Comparison of ENCODE assay signal across 13 cellular contexts in genomic region chr4:89558147-89558546, GRCh38.
A peak's percentile ranks its signal among the peaks of the same experiment; 100 is the strongest.
DNase-seq lines count a peak whose midpoint lies in the region; ATAC-seq and TF ChIP-seq lines count a peak whose summit lies in the region.
"Had no signal": no experiment of that assay in that cellular context is flagged by ENCODE, and none has a peak within 500 bp of the region (broad histone marks: within the 10 kb centered on the region; RNA-seq: fewer than 3 reads in every experiment).

No MANE protein-coding gene starts in this region.

- H3K4me3 Mint-ChIP-seq in stimulated activated naive B cell treated with anti-CD40 and anti-IgM and Interleukin-4, amounts not matched to agents 10 μg/mL and 1 μg/mL and 100 μg/mL, for 72 hours = no peak overlapping the region
- H3K4me3 Mint-ChIP-seq: immature natural killer cell had no signal

- DNase-seq in NCI-H748 (lab: John Stamatoyannopoulos, UW; ENCODE audit: unreplicated experiment) = peak; percentile 24
- DNase-seq in NCI-H748 treated with DMSO at 0.1 percent for 48 hours (lab: John Stamatoyannopoulos, UW) = no peak
- peak; percentile 18 for DNase-seq in NAMALWA (ENCODE audit: low spot score)
- peak in 1 of 2 donors; percentile 23 for DNase-seq in cardiac fibroblast (ENCODE audit: low read depth in 2 of 2)
- peak; percentile 43 for DNase-seq in renal cortical epithelial cell (ENCODE audit: low read depth)
- DNase-seq in stimulated activated naive B cell treated with anti-CD40 and anti-IgM and Interleukin-4, amounts not matched to agents 10 μg/mL and 1 μg/mL and 100 μg/mL, for 72 hours = no peak
- DNase-seq in stimulated activated CD8-positive, alpha-beta memory T cell treated with anti-CD3 and anti-CD28 coated beads, Interleukin-4, amount 100 ng/mL, for 48 hours = no peak
- DNase-seq: cortex of kidney, immature natural killer cell, MG63, psoas muscle, SIG-M5 had no signal

- H3K9me3 Mint-ChIP-seq in stimulated activated naive B cell treated with anti-CD40 and anti-IgM and Interleukin-4, amounts not matched to agents 10 μg/mL and 1 μg/mL and 100 μg/mL, for 72 hours = no peaks in the 10 kb centered on the region
- H3K9me3 Mint-ChIP-seq: immature natural killer cell had no signal

- no peaks in the 10 kb centered on the region for H3K4me1 Mint-ChIP-seq in stimulated activated naive B cell treated with anti-CD40 and anti-IgM and Interleukin-4, amounts not matched to agents 10 μg/mL and 1 μg/mL and 100 μg/mL, for 72 hours
- H3K4me1 Mint-ChIP-seq: immature natural killer cell had no signal

- ATAC-seq in stimulated activated naive B cell treated with anti-CD40 and anti-IgM and Interleukin-4, amounts not matched to agents 10 μg/mL and 1 μg/mL and 100 μg/mL, for 72 hours (replicated peaks) = no peak
- ATAC-seq in GM18502 (IDR thresholded peaks at IDR 0.05; ENCODE audit: poor library complexity, unreplicated experiment) = no peak
- ATAC-seq: psoas muscle had no signal

- no peak overlapping the region for H3K27ac Mint-ChIP-seq in stimulated activated naive B cell treated with anti-CD40 and anti-IgM and Interleukin-4, amounts not matched to agents 10 μg/mL and 1 μg/mL and 100 μg/mL, for 72 hours
- H3K27ac Mint-ChIP-seq: immature natural killer cell had no signal

- H3K36me3 Mint-ChIP-seq in stimulated activated naive B cell treated with anti-CD40 and anti-IgM and Interleukin-4, amounts not matched to agents 10 μg/mL and 1 μg/mL and 100 μg/mL, for 72 hours = no peaks in the 10 kb centered on the region
- H3K36me3 Mint-ChIP-seq: immature natural killer cell had no signal

- no peak overlapping the region for H3K4me3 ChIP-seq in cardiac fibroblast (replicated peaks in 1 of 2; ENCODE audit: low read depth in 2 of 2, low read length in 2 of 2)
- H3K4me3 ChIP-seq: MG63, psoas muscle had no signal

- no peaks in the 10 kb centered on the region for H3K27me3 Mint-ChIP-seq in stimulated activated naive B cell treated with anti-CD40 and anti-IgM and Interleukin-4, amounts not matched to agents 10 μg/mL and 1 μg/mL and 100 μg/mL, for 72 hours

- peak; percentile 53 for TF ChIP-seq CTCF in cardiac fibroblast (IDR thresholded peaks at IDR 0.05; ENCODE audit: low read depth, low read length)

Comparison
In these comparisons a context has a peak if more than half of its experiments do, and no peak if none do; other contexts are left out.
1. DNase-seq: peak in NCI-H748 (single experiment), NAMALWA (single experiment) and renal cortical epithelial cell (single experiment); none in NCI-H748 treated with DMSO at 0.1 percent for 48 hours (single experiment), stimulated activated naive B cell treated with anti-CD40 and anti-IgM and Interleukin-4, amounts not matched to agents 10 μg/mL and 1 μg/mL and 100 μg/mL, for 72 hours (single experiment) and stimulated activated CD8-positive, alpha-beta memory T cell treated with anti-CD3 and anti-CD28 coated beads, Interleukin-4, amount 100 ng/mL, for 48 hours (single experiment).